ENCODE assay signal across 8 cellular contexts in the genomic region with DNA sequence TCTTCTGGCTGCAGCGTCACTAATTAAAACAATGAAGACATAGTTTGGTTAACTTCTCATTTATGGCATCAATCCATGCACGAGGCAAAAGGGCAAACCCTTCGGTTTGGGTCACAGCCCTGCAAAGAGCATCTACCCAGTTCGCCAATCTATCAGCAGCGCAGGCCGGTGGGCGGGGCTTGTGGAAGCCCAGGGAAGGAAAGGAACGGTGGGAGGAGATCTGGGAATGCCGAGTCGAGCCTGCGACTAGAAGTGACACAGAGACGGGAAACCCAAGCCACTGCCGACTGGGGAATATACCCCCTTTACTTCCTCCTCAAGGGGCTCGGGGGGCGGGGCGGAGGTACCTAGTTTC. TPM values are rescaled to one million over a fixed set of nuclear protein-coding genes. Genes with fewer than 3 reads are reported as not detected.
DNase-seq lines count a peak whose midpoint lies in the region; ATAC-seq and TF ChIP-seq lines count a peak whose summit lies in the region.

No MANE protein-coding gene starts in this region.

- intact Hi-C loops in activated CD8-positive, alpha-beta T cell treated with anti-CD3 and anti-CD28 coated beads for 36 hours (cut with micrococcal nuclease): no loop called here
- intact Hi-C loops in mucosa of descending colon (cut with DNase I, micrococcal nuclease): no loop called here

- no peaks in the 10 kb centered on the region for H3K27me3 ChIP-seq in BLaER1 treated with 17β-estradiol and CSF1 and Interleukin-3, amounts not matched to agents 10 nM and 100 nM

- peak overlapping the region; percentile 87 to 95 (median 91) for H3K27ac ChIP-seq in BLaER1 treated with 17β-estradiol and CSF1 and Interleukin-3, amounts not matched to agents 10 nM and 100 nM

- no peaks in the 10 kb centered on the region for H3K36me3 Mint-ChIP-seq in activated CD8-positive, alpha-beta T cell treated with anti-CD3 and anti-CD28 coated beads for 36 hours (ENCODE audit: low read depth)

- peaks cover 3% of the 10 kb centered on the region for H3K27me3 Mint-ChIP-seq in activated CD8-positive, alpha-beta T cell treated with anti-CD3 and anti-CD28 coated beads for 36 hours

- peaks cover 23% of the 10 kb centered on the region for H3K4me1 Mint-ChIP-seq in activated CD8-positive, alpha-beta T cell treated with anti-CD3 and anti-CD28 coated beads for 36 hours (ENCODE audit: low read depth)

- H3K4me2 ChIP-seq in BLaER1 treated with 17β-estradiol and CSF1 and Interleukin-3, amounts not matched to agents 10 nM and 100 nM: peak overlapping the region; percentile 77 to 90 (median 85)

- POLR2A ChIA-PET in activated CD8-positive, alpha-beta T cell treated with anti-CD3 and anti-CD28 coated beads for 36 hours (lab: Charles Lee): interaction anchor here (0.9 to 1.4 kb wide), 3 partner anchors 10 to 1940 kb away, joined by 3 to 4 read pairs (median 3); no protein-coding TSS in a partner anchor

- no peaks in the 10 kb centered on the region for H3K9me3 ChIP-seq in BLaER1 treated with 17β-estradiol and CSF1 and Interleukin-3, amounts not matched to agents 10 nM and 100 nM (replicated peaks in 1 of 11)
- H3K9me3 ChIP-seq in mucosa of descending colon: no peaks in the 10 kb centered on the region

- TF ChIP-seq CTCF in activated CD8-positive, alpha-beta T cell treated with anti-CD3 and anti-CD28 coated beads for 36 hours (IDR thresholded peaks at IDR 0.05): no peak
- no peak for TF ChIP-seq CTCF in epithelial cell of proximal tubule (conservative IDR thresholded peaks at IDR 0.05; ENCODE audit: low read depth, low read length)
- no peak for TF ChIP-seq CTCF in mucosa of descending colon (IDR thresholded peaks at IDR 0.05)

- peaks cover 9 to 36% (median 19%) of the 10 kb centered on the region in 10 experiments; a peak in 17 of 20 replicates for H3K4me1 ChIP-seq in BLaER1 treated with 17β-estradiol and CSF1 and Interleukin-3, amounts not matched to agents 10 nM and 100 nM
- no peaks in the 10 kb centered on the region for H3K4me1 ChIP-seq in mucosa of descending colon (ENCODE audit: low read depth)

- DNase-seq in NCI-H524 (lab: John Stamatoyannopoulos, UW) (peak; percentile 75 to 76), epithelial cell of proximal tubule (ENCODE audit: low read depth) (peak; percentile 47), mucosa of descending colon (peak; percentile 90 to 94 (median 91))
- DNase-seq in activated CD8-positive, alpha-beta T cell treated with anti-CD3 and anti-CD28 coated beads for 36 hours: peak; percentile 66
- DNase-seq in stimulated activated CD8-positive, alpha-beta memory T cell treated with anti-CD3 and anti-CD28 coated beads, Interleukin-4, amount 100 ng/mL, for 48 hours: peak; percentile 73

- peak overlapping the region; percentile 85 for H3K4me3 Mint-ChIP-seq in activated CD8-positive, alpha-beta T cell treated with anti-CD3 and anti-CD28 coated beads for 36 hours

- H3K36me3 ChIP-seq in BLaER1 treated with 17β-estradiol and CSF1 and Interleukin-3, amounts not matched to agents 10 nM and 100 nM: no peaks in the 10 kb centered on the region
- no peaks in the 10 kb centered on the region for H3K36me3 ChIP-seq in mucosa of descending colon (ENCODE audit: low read depth)

- no peaks in the 10 kb centered on the region for H4K20me1 ChIP-seq in BLaER1 treated with 17β-estradiol and CSF1 and Interleukin-3, amounts not matched to agents 10 nM and 100 nM

- peak; percentile 14 for ATAC-seq in GM19043 (IDR thresholded peaks at IDR 0.05; ENCODE audit: low read depth, unreplicated experiment)
- peak; percentile 32 for ATAC-seq in HG03432 (IDR thresholded peaks at IDR 0.05; ENCODE audit: unreplicated experiment)
- peak; percentile 47 for ATAC-seq in activated CD8-positive, alpha-beta T cell treated with anti-CD3 and anti-CD28 coated beads for 36 hours
- peak; percentile 91 for ATAC-seq in mucosa of descending colon

- peak overlapping the region; percentile 92 for H3K27ac Mint-ChIP-seq in activated CD8-positive, alpha-beta T cell treated with anti-CD3 and anti-CD28 coated beads for 36 hours

- CTCF ChIA-PET in activated CD8-positive, alpha-beta T cell treated with anti-CD3 and anti-CD28 coated beads for 36 hours (lab: Charles Lee): no interaction called here

- no peaks in the 10 kb centered on the region for H3K9me3 Mint-ChIP-seq in activated CD8-positive, alpha-beta T cell treated with anti-CD3 and anti-CD28 coated beads for 36 hours

- peak overlapping the region; percentile 70 to 94 (median 88) for H3K4me3 ChIP-seq in BLaER1 treated with 17β-estradiol and CSF1 and Interleukin-3, amounts not matched to agents 10 nM and 100 nM
- peak overlapping the region; percentile 94 for H3K4me3 ChIP-seq in epithelial cell of proximal tubule (ENCODE audit: low read depth, low read length)
- peak overlapping the region; percentile 48 for H3K4me3 ChIP-seq in mucosa of descending colon

- peak overlapping the region; percentile 87 to 94 (median 91) for H3K9ac ChIP-seq in BLaER1 treated with 17β-estradiol and CSF1 and Interleukin-3, amounts not matched to agents 10 nM and 100 nM

RNA-seq across cellular contexts. Expression of gene KICS2, which starts 0.5 kb away (rescaled TPM):
- total RNA-seq in activated CD8-positive, alpha-beta T cell treated with anti-CD3 and anti-CD28 coated beads for 36 hours: 10 to 100 TPM; 16.6 to 19.7 TPM
- total RNA-seq in epithelial cell of proximal tubule: 4.8 and 5.5 TPM in 2 replicates
- 1 to 10 TPM; 5.4 to 6.7 (median 5.4) TPM for total RNA-seq in mucosa of descending colon

Comparison
In these comparisons a context has a peak if more than half of its experiments do, and no peak if none do; other contexts are left out.
1. Peak in every context shown above with its lines: DNase-seq, ATAC-seq, H3K4me3 ChIP-seq and H3K27ac ChIP-seq.
2. ATAC-seq: peak in every context shown above with its lines; median percentile 91 in mucosa of descending colon; 47 in activated CD8-positive, alpha-beta T cell treated with anti-CD3 and anti-CD28 coated beads for 36 hours; 32 in HG03432; 14 in GM19043.